ENCODE assay signal across 1 cellular context in genomic region chr4:6688879-6689505, GRCh38.
A peak's percentile ranks its signal among the peaks of the same experiment; 100 is the strongest.
TF ChIP-seq lines count a peak whose summit lies in the region.

No MANE protein-coding gene starts in this region.

TF ChIP-seq in HepG2, 621 proteins besides CTCF, POLR2A, EP300 and RAD21 (continued from another document and continues in another):
- TF ChIP-seq ATF5 (CRISPR knock-in tag; IDR thresholded peaks at IDR 0.05; ENCODE audit: low read depth) = no peak
- no peak for TF ChIP-seq PRDM4 (CRISPR knock-in tag; IDR thresholded peaks at IDR 0.05; ENCODE audit: borderline replicate concordance)
- no peak for TF ChIP-seq ZNF207 (IDR thresholded peaks at IDR 0.05; ENCODE audit: borderline replicate concordance)
- peak; percentile 49; the same call in 1 of the 2 replicates for TF ChIP-seq PAXIP1 (CRISPR knock-in tag; conservative IDR thresholded peaks at IDR 0.05)
- peak; percentile 67; the same call in 1 of the 2 replicates for TF ChIP-seq ZNF616 (CRISPR knock-in tag; IDR thresholded peaks at IDR 0.05; ENCODE audit: low read depth)
- no peak for TF ChIP-seq PRPF4 (IDR thresholded peaks at IDR 0.05; ENCODE audit: low read depth, low read length, poor library complexity, severe bottlenecking)
- no peak for TF ChIP-seq FOXO1 (CRISPR knock-in tag; IDR thresholded peaks at IDR 0.05)
- TF ChIP-seq ZNF724P (CRISPR knock-in tag; IDR thresholded peaks at IDR 0.05; ENCODE audit: borderline replicate concordance) = no peak
- TF ChIP-seq IRX3 (CRISPR knock-in tag; IDR thresholded peaks at IDR 0.05; ENCODE audit: borderline replicate concordance, low read depth) = no peak
- no peak for TF ChIP-seq MYPOP (CRISPR knock-in tag; IDR thresholded peaks at IDR 0.05)
- TF ChIP-seq ZNF607 (CRISPR knock-in tag; IDR thresholded peaks at IDR 0.05; ENCODE audit: borderline replicate concordance) = no peak
- no peak; the same call in 1 of the 2 replicates for TF ChIP-seq SIN3A (IDR thresholded peaks at IDR 0.05; ENCODE audit: borderline replicate concordance, low read depth, low read length)
- TF ChIP-seq HMGA1 (CRISPR knock-in tag; conservative IDR thresholded peaks at IDR 0.05) = no peak
- TF ChIP-seq ZNF468 (CRISPR knock-in tag; IDR thresholded peaks at IDR 0.05) = no peak
- no peak for TF ChIP-seq ZSCAN30 (CRISPR knock-in tag; IDR thresholded peaks at IDR 0.05)
- TF ChIP-seq CBX1 (IDR thresholded peaks at IDR 0.05; ENCODE audit: low read depth) = no peak
- TF ChIP-seq SRF (IDR thresholded peaks at IDR 0.05; ENCODE audit: low read depth, low read length) = no peak
- TF ChIP-seq KAT7 (CRISPR knock-in tag; IDR thresholded peaks at IDR 0.05; ENCODE audit: borderline replicate concordance) = no peak
- TF ChIP-seq KAT8 (CRISPR knock-in tag; IDR thresholded peaks at IDR 0.05) = peak; percentile 33; the same call in 1 of the 2 replicates
- no peak for TF ChIP-seq WIZ (CRISPR knock-in tag; IDR thresholded peaks at IDR 0.05)
- TF ChIP-seq ZXDC (CRISPR knock-in tag; IDR thresholded peaks at IDR 0.05) = no peak
- TF ChIP-seq TARDBP (CRISPR knock-in tag; IDR thresholded peaks at IDR 0.05) = no peak
- TF ChIP-seq SYNCRIP (IDR thresholded peaks at IDR 0.05; ENCODE audit: insufficient read depth, low read depth, low read length) = no peak
- no peak for TF ChIP-seq ZBTB3 (CRISPR knock-in tag; IDR thresholded peaks at IDR 0.05; ENCODE audit: borderline replicate concordance, low read depth)
- no peak for TF ChIP-seq RFX3 (CRISPR knock-in tag; IDR thresholded peaks at IDR 0.05)
- no peak for TF ChIP-seq ZNF136 (CRISPR knock-in tag; IDR thresholded peaks at IDR 0.05; ENCODE audit: low read depth)
- peak; percentile 12; the same call in 1 of the 2 replicates for TF ChIP-seq POLR2G (IDR thresholded peaks at IDR 0.05; ENCODE audit: low read depth, low read length)
- TF ChIP-seq GLMP (CRISPR knock-in tag; IDR thresholded peaks at IDR 0.05; ENCODE audit: borderline replicate concordance) = no peak
- no peak for TF ChIP-seq ZNF24 (IDR thresholded peaks at IDR 0.05)
- TF ChIP-seq ZNF382 (CRISPR knock-in tag; IDR thresholded peaks at IDR 0.05; ENCODE audit: borderline replicate concordance) = no peak
- TF ChIP-seq ZNF784 (CRISPR knock-in tag; IDR thresholded peaks at IDR 0.05; ENCODE audit: borderline replicate concordance) = peak; percentile 22; the same call in 1 of the 2 replicates
- TF ChIP-seq ZNF619 (CRISPR knock-in tag; IDR thresholded peaks at IDR 0.05) = no peak
- TF ChIP-seq ZC3H13 (CRISPR knock-in tag; IDR thresholded peaks at IDR 0.05) = no peak
- no peak for TF ChIP-seq PHB2 (IDR thresholded peaks at IDR 0.05; ENCODE audit: partially characterized antibody)
- no peak; the same call in 1 of the 2 replicates for TF ChIP-seq ZNF557 (CRISPR knock-in tag; IDR thresholded peaks at IDR 0.05)
- no peak for TF ChIP-seq ZNF841 (CRISPR knock-in tag; IDR thresholded peaks at IDR 0.05; ENCODE audit: borderline replicate concordance)
- TF ChIP-seq NR2F1 (CRISPR knock-in tag; IDR thresholded peaks at IDR 0.05) = no peak
- TF ChIP-seq ZNF562 (CRISPR knock-in tag; IDR thresholded peaks at IDR 0.05; ENCODE audit: borderline replicate concordance) = no peak
- no peak for TF ChIP-seq NFYB (CRISPR knock-in tag; IDR thresholded peaks at IDR 0.05)
- no peak for TF ChIP-seq CHD2 (IDR thresholded peaks at IDR 0.05; ENCODE audit: low read depth, low read length)
- no peak for TF ChIP-seq ZNF292 (CRISPR knock-in tag; IDR thresholded peaks at IDR 0.05; ENCODE audit: borderline replicate concordance, low read depth)
- TF ChIP-seq CENPBD1 (CRISPR knock-in tag; IDR thresholded peaks at IDR 0.05; ENCODE audit: borderline replicate concordance, low read depth) = no peak
- TF ChIP-seq NRL (CRISPR knock-in tag; IDR thresholded peaks at IDR 0.05; ENCODE audit: borderline replicate concordance) = 0 out of 2 replicates have a peak, but pooled peaks have one; percentile 31
- TF ChIP-seq ZNF777 (CRISPR knock-in tag; IDR thresholded peaks at IDR 0.05) = peak; percentile 54
- TF ChIP-seq KLF15 (CRISPR knock-in tag; IDR thresholded peaks at IDR 0.05; ENCODE audit: borderline replicate concordance) = no peak
- TF ChIP-seq ZKSCAN8 (CRISPR knock-in tag; IDR thresholded peaks at IDR 0.05; ENCODE audit: borderline replicate concordance) = no peak; the same call in 1 of the 2 replicates
- no peak for TF ChIP-seq TAF15 (IDR thresholded peaks at IDR 0.05; ENCODE audit: low read depth, low read length, poor library complexity, severe bottlenecking)
- no peak for TF ChIP-seq ZNF577 (CRISPR knock-in tag; IDR thresholded peaks at IDR 0.05; ENCODE audit: borderline replicate concordance, low read depth)
- TF ChIP-seq ZNF251 (CRISPR knock-in tag; IDR thresholded peaks at IDR 0.05) = no peak
- TF ChIP-seq YEATS2 (CRISPR knock-in tag; IDR thresholded peaks at IDR 0.05; ENCODE audit: borderline replicate concordance) = no peak
- TF ChIP-seq ZNF776 (CRISPR knock-in tag; IDR thresholded peaks at IDR 0.05) = no peak
- no peak for TF ChIP-seq ZSCAN5A (CRISPR knock-in tag; IDR thresholded peaks at IDR 0.05; ENCODE audit: borderline replicate concordance)
- no peak for TF ChIP-seq HNRNPUL1 (IDR thresholded peaks at IDR 0.05; ENCODE audit: low read depth, low read length)
- TF ChIP-seq LCORL (IDR thresholded peaks at IDR 0.05) = no peak
- peak; percentile 33 for TF ChIP-seq LCORL (CRISPR knock-in tag; IDR thresholded peaks at IDR 0.05)
- TF ChIP-seq EEA1 (CRISPR knock-in tag; IDR thresholded peaks at IDR 0.05; ENCODE audit: borderline replicate concordance) = no peak
- no peak; the same call in 1 of the 2 replicates for TF ChIP-seq SAFB2 (CRISPR knock-in tag; IDR thresholded peaks at IDR 0.05; ENCODE audit: borderline replicate concordance, low read depth)
- TF ChIP-seq SMAD1 (CRISPR knock-in tag; IDR thresholded peaks at IDR 0.05; ENCODE audit: borderline replicate concordance, low read depth) = no peak
- no peak for TF ChIP-seq ZNF629 (CRISPR knock-in tag; conservative IDR thresholded peaks at IDR 0.05)
- TF ChIP-seq ZNF326 (CRISPR knock-in tag; IDR thresholded peaks at IDR 0.05; ENCODE audit: borderline replicate concordance) = no peak
